In the genomic region with DNA sequence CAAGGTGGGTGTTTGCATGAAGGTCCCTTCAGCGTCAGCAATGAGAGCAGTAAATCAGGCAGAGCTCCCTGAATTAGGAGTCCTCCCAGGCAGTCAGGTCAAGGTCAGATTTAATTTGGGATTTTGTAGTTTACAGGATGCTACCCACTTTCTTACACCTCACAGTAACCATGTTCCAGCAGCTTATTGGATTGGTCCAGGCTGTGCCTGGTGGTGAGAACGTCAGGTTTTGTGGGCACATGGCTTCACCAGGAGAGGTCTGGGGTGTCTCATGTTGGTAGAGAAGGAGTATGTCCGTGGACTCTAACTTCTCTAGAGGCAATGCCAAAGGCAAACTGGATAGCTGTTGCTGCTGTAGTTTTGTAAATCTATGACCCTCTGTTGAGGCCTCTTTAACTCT, we compare ENCODE assay signal across 27 cellular contexts.
"Had no signal": no experiment of that assay in that cellular context is flagged by ENCODE, and none has a peak within 500 bp of the region (broad histone marks: within the 10 kb centered on the region; RNA-seq: fewer than 3 reads in every experiment).

No MANE protein-coding gene starts in this region.

- H3K36me3 ChIP-seq: esophagus squamous epithelium, gastrocnemius medialis, lower lobe of right lung had no signal

- DNase-seq: cortex of kidney; effector CD8-positive, alpha-beta T cell; effector memory CD8-positive, alpha-beta T cell; endodermal cell; erythroblast; esophagus squamous epithelium; foreskin fibroblast; foreskin melanocyte; gastrocnemius medialis; glutamatergic neuron; head of caudate nucleus; heart right ventricle; hippocampal formation; left colon; left ventricle myocardium superior; lower lobe of right lung; mesenchymal stem cell; mucosa of descending colon had no signal

- H3K4me3 Mint-ChIP-seq: dendritic cell treated with granulocyte-macrophage colony-stimulating factor and Interleukin-4, amounts not matched to agents 40 ng/mL and 50 ng/mL, for 4 days; effector memory CD8-positive, alpha-beta T cell; endodermal cell; mesothelial cell of epicardium had no signal

- H3K27ac Mint-ChIP-seq: dendritic cell treated with granulocyte-macrophage colony-stimulating factor and Interleukin-4, amounts not matched to agents 40 ng/mL and 50 ng/mL, for 4 days; effector memory CD8-positive, alpha-beta T cell; endodermal cell; mesothelial cell of epicardium had no signal

- FAIRE-seq: colon, endometrium, islet of Langerhans, keratinocyte had no signal

- H3K9me3 ChIP-seq: esophagus squamous epithelium, gastrocnemius medialis, heart right ventricle, lower lobe of right lung, mucosa of descending colon had no signal

- ATAC-seq: effector memory CD8-positive, alpha-beta T cell; esophagus mucosa; gastrocnemius medialis; heart right ventricle; left colon; left lobe of liver; left ventricle myocardium superior; lower lobe of right lung; mucosa of descending colon had no signal

- H3K36me3 Mint-ChIP-seq: mesothelial cell of epicardium had no signal

- H3K27ac ChIP-seq: epithelial cell of prostate, esophagus squamous epithelium, gastrocnemius medialis, lower lobe of right lung had no signal

- H3K9me3 Mint-ChIP-seq: dendritic cell treated with granulocyte-macrophage colony-stimulating factor and Interleukin-4, amounts not matched to agents 40 ng/mL and 50 ng/mL, for 4 days; effector memory CD8-positive, alpha-beta T cell; endodermal cell; mesothelial cell of epicardium had no signal

- H3K4me1 ChIP-seq: gastrocnemius medialis, lower lobe of right lung had no signal

- H3K4me3 ChIP-seq: esophagus squamous epithelium, gastrocnemius medialis, heart right ventricle, lower lobe of right lung, mucosa of descending colon had no signal
